In the genomic region with DNA sequence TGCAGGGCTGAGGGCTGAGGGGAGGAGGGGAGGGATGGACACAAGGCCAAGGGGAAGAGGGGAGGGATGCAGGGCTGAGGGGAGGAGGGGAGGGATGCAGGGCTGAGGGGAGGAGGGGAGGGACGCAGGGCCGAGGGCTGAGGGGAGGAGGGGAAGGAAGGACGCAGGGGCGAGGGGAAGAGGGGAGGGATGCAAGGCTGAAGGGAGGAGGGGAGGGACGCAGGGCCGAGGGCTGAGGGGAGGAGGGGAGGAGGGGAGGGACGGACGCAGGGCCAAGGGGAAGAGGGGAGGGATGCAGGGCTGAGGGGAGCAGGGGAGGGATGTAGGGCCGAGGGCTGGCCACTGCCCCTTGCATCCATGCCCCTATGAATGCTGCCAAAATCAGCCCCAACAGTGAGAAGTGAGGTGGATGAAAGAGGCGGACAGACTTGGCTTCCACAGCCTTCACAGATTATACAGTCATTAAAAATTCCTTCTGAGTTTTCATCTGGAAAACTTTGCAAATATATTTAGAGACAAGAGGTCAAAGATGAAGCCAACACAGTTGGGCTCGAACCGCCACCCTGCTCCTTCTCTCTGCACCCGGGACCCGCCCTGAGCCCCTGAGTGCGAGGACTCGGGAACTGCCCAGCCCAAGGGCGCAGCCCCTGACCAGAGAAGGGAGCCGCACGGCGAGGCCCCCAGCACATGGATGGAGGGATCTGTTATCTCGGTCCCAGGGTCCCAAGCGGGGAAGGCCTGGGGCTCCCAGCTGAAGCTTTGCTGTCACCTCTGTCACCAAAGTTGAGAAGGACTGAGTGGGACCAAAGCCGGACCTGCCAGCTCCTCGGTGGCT, we compare ENCODE assay signal across 14 cellular contexts.
DNase-seq lines count a peak whose midpoint lies in the region; ATAC-seq and TF ChIP-seq lines count a peak whose summit lies in the region.
"Had no signal": no experiment of that assay in that cellular context is flagged by ENCODE, and none has a peak within 500 bp of the region (broad histone marks: within the 10 kb centered on the region; RNA-seq: fewer than 3 reads in every experiment).

No MANE protein-coding gene starts in this region.

- DNase-seq in colonic mucosa (no peak), mesothelial cell of epicardium (ENCODE audit: low spot score in 2 of 2, unreplicated experiment in 2 of 2) (no peak), activated gamma-delta T cell (lab: John Stamatoyannopoulos, UW) (no peak), NCI-H2081 (lab: John Stamatoyannopoulos, UW) (no peak)
- DNase-seq in NK-92 treated with Interleukin-12 subunit alpha and Interleukin-12 subunit beta, amount 100 ng/mL, for 24 hours (lab: John Stamatoyannopoulos, UW): no peak
- DNase-seq: activated CD4-positive, alpha-beta T cell treated with anti-CD3 and anti-CD28 coated beads for 4 hours; naive thymus-derived CD4-positive, alpha-beta T cell; PC-3; T-helper 1 cell had no signal

- H3K27me3 ChIP-seq in HUES48 (ENCODE audit: control insufficient read depth, insufficient read depth, low read length) (no peaks in the 10 kb centered on the region), colonic mucosa (no peaks in the 10 kb centered on the region), stomach smooth muscle (ENCODE audit: control insufficient read depth in 1 of 2, insufficient read depth in 2 of 2, low read length in 2 of 2) (no peaks in the 10 kb centered on the region)

- H3K27me3 Mint-ChIP-seq in mesothelial cell of epicardium (ENCODE audit: low read depth): no peaks in the 10 kb centered on the region

- H3K9me3 ChIP-seq in HUES48 (ENCODE audit: control insufficient read depth, insufficient read depth, low read length): no peaks in the 10 kb centered on the region
- no peaks in the 10 kb centered on the region for H3K9me3 ChIP-seq in colonic mucosa
- no peaks in the 10 kb centered on the region for H3K9me3 ChIP-seq in stomach smooth muscle (ENCODE audit: control insufficient read depth in 2 of 2, low read length in 2 of 2)

- no peaks in the 10 kb centered on the region for H3K36me3 Mint-ChIP-seq in mesothelial cell of epicardium
- H3K36me3 Mint-ChIP-seq: naive thymus-derived CD4-positive, alpha-beta T cell had no signal

- no peak overlapping the region for H3K4me3 ChIP-seq in HUES48 (ENCODE audit: low read depth, low read length)
- no peak overlapping the region for H3K4me3 ChIP-seq in colonic mucosa
- H3K4me3 ChIP-seq in stomach smooth muscle (ENCODE audit: low read length in 2 of 2): peak overlapping the region in 1 of 2 donors; percentile 61

- H3K27ac ChIP-seq in HUES48 (ENCODE audit: low read depth, low read length) (peak overlapping the region; percentile 60), colonic mucosa (peak overlapping the region; percentile 57), stomach smooth muscle (ENCODE audit: low read length) (peak overlapping the region; percentile 80)

- H3K4me1 ChIP-seq in HUES48 (ENCODE audit: control insufficient read depth, insufficient read depth, low read length) (peaks cover 32% of the 10 kb centered on the region), colonic mucosa (no peaks in the 10 kb centered on the region), stomach smooth muscle (ENCODE audit: control insufficient read depth, insufficient read depth, low read length) (peaks cover 39% of the 10 kb centered on the region)

- TF ChIP-seq CTCF in colonic mucosa (IDR thresholded peaks at IDR 0.05) (no peak), mesothelial cell of epicardium (IDR thresholded peaks at IDR 0.05; ENCODE audit: unreplicated experiment) (no peak)

- H3K36me3 ChIP-seq in HUES48 (ENCODE audit: control insufficient read depth, insufficient read depth, low read length) (no peaks in the 10 kb centered on the region), colonic mucosa (no peaks in the 10 kb centered on the region), stomach smooth muscle (ENCODE audit: control insufficient read depth in 2 of 2, insufficient read depth in 2 of 2, low read length in 2 of 2) (peaks cover 3% of the 10 kb centered on the region in 2 donors)

- peak overlapping the region; percentile 33; the same call in 1 of the 2 replicates for H3K9ac ChIP-seq in HUES48 (ENCODE audit: low read depth, low read length)
- no peak overlapping the region for H3K9ac ChIP-seq in colonic mucosa (ENCODE audit: low read depth in 2 of 2, low read length in 2 of 2)
- peak overlapping the region; percentile 49 to 55 for H3K9ac ChIP-seq in stomach smooth muscle (ENCODE audit: low read length in 2 of 2)

- ATAC-seq in GM19455 (IDR thresholded peaks at IDR 0.05; ENCODE audit: unreplicated experiment): no peak
- ATAC-seq: naive thymus-derived CD4-positive, alpha-beta T cell; PC-3 had no signal

- H3K4me1 Mint-ChIP-seq in mesothelial cell of epicardium: peaks cover 57% of the 10 kb centered on the region

- H3K9me3 Mint-ChIP-seq in mesothelial cell of epicardium: no peaks in the 10 kb centered on the region
- H3K9me3 Mint-ChIP-seq: activated T-helper 2 cell treated with anti-CD3 and anti-CD28 coated beads, Interferon-gamma antibody, Interleukin-2, Interleukin-4, amounts not matched to agents 10 μg/mL and 5 μg/mL and 100 μg/mL, durations not matched to agents 14 hours and 24 hours and 36 hours; H9; naive thymus-derived CD4-positive, alpha-beta T cell had no signal

- intact Hi-C loops in colonic mucosa (cut with DNase I): no loop called here

- H3K4me3 Mint-ChIP-seq in mesothelial cell of epicardium: no peak overlapping the region
- H3K4me3 Mint-ChIP-seq: naive thymus-derived CD4-positive, alpha-beta T cell had no signal

- peak overlapping the region; percentile 25 for H3K27ac Mint-ChIP-seq in mesothelial cell of epicardium
- H3K27ac Mint-ChIP-seq: activated T-helper 2 cell treated with anti-CD3 and anti-CD28 coated beads, Interferon-gamma antibody, Interleukin-2, Interleukin-4, amounts not matched to agents 10 μg/mL and 5 μg/mL and 100 μg/mL, durations not matched to agents 14 hours and 24 hours and 36 hours; naive thymus-derived CD4-positive, alpha-beta T cell had no signal

Comparison
In these comparisons a context has a peak if more than half of its experiments do, and no peak if none do; other contexts are left out.
1. H3K9ac ChIP-seq: peak in HUES48 (single experiment) and stomach smooth muscle (2 of 2); none in colonic mucosa (0 of 2).
2. Peak in every context shown above with its lines, with median percentiles within 50 percentile points of each other: H3K27ac ChIP-seq.